8 cellular contexts compared by ENCODE assay signal in the genomic region with DNA sequence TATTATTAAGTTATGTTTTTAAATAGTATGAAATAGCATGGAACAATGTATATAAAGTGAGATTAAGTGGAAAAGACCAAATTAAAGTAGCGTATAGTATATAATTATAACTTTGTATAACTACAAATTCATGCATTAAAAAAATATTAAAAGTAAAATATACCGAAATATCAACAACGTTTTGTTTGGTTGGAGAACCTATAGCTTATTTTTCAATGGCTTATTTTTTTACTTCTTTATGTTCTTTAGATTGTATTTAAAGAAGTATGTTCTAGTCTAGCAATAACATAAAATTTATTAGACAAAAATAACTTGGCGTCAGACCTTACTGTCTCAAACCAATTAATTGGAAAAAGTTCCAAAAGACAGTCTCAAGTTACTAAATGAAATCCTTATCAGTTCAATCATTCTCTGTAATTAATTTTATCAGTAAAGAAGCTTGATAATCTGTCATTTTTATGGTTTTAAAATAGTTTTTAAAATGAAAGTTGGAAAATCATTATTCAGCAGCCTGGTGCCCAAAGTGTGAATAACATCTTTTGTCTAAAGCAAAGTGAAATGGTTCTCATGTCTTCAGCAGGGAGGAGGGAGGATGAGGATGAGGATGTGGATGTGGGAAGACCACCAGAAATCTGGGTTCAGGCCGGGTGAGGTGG. TPM values are rescaled to one million over a fixed set of nuclear protein-coding genes. Genes with fewer than 3 reads are reported as not detected.
A peak's percentile ranks its signal among the peaks of the same experiment; 100 is the strongest.
DNase-seq lines count a peak whose midpoint lies in the region; ATAC-seq, FAIRE-seq and TF ChIP-seq lines count a peak whose summit lies in the region.

No MANE protein-coding gene starts in this region.

- H3K4me1 Mint-ChIP-seq in GM23338, result peaks cover 32% of the 10 kb centered on the region
- H3K4me1 Mint-ChIP-seq in activated naive CD8-positive, alpha-beta T cell (ENCODE audit: low read depth), result peaks cover 8% of the 10 kb centered on the region

- no peak overlapping the region for H3K27ac ChIP-seq in GM23338 (ENCODE audit: low read depth)
- H3K27ac ChIP-seq in upper lobe of left lung, result peak overlapping the region in 3 of 4 donors; percentile 53 to 83 (median 64)

- no peaks in the 10 kb centered on the region for H3K9me2 ChIP-seq in GM23338 (ENCODE audit: insufficient read depth)

- no peak overlapping the region for H3K27ac Mint-ChIP-seq in GM23338
- H3K27ac Mint-ChIP-seq in activated naive CD8-positive, alpha-beta T cell, result no peak overlapping the region

- no peak for TF ChIP-seq POLR2A in upper lobe of left lung (IDR thresholded peaks at IDR 0.05)

- ATAC-seq in GM23338 (no peak), upper lobe of left lung (ENCODE audit: low FRiP score in 2 of 2) (no peak), HG02798 (IDR thresholded peaks at IDR 0.05; ENCODE audit: poor library complexity, unreplicated experiment) (no peak), GM19397 (IDR thresholded peaks at IDR 0.05; ENCODE audit: unreplicated experiment) (no peak)

- H3F3A ChIP-seq in GM23338 (replicated peaks; ENCODE audit: low read depth), result 0 out of 2 replicates have a peak, but pooled peaks cover 3% of the 10 kb centered on the region

- peak overlapping the region; percentile 59 for H3K4me2 ChIP-seq in GM23338

- peak; percentile 25 for DNase-seq in GM23338 (ENCODE audit: low spot score)
- peak; percentile 24 for DNase-seq in left kidney (ENCODE audit: low read depth, low spot score)
- no peak for DNase-seq in upper lobe of left lung
- no peak for DNase-seq in GM19239 (ENCODE audit: insufficient read length, low spot score)

- H3K9me3 ChIP-seq in upper lobe of left lung, result no peaks in the 10 kb centered on the region

- 55 to 56% methylated on average over 5 of the region's 5 CpGs for WGBS in upper lobe of left lung, 2 donors

- no peaks in the 10 kb centered on the region for H3K36me3 Mint-ChIP-seq in GM23338 (ENCODE audit: low read depth)
- no peaks in the 10 kb centered on the region for H3K36me3 Mint-ChIP-seq in activated naive CD8-positive, alpha-beta T cell

- H3K36me3 ChIP-seq in GM23338 (ENCODE audit: insufficient read depth) (no peaks in the 10 kb centered on the region), upper lobe of left lung (peaks cover 0 to 22% (median 2%) of the 10 kb centered on the region in 4 donors)

- H3K4me3 ChIP-seq in GM23338, result peak overlapping the region; percentile 62
- peak overlapping the region; percentile 20 to 58 (median 51) for H3K4me3 ChIP-seq in upper lobe of left lung

- FAIRE-seq in A204.1 (lab: Jason Lieb, UNC), result peak; percentile 73
- FAIRE-seq in GM19239 (lab: Jason Lieb, UNC), result no peak

- H2AFZ ChIP-seq in GM23338, result no peak overlapping the region

- no peaks in the 10 kb centered on the region for H3K9me3 Mint-ChIP-seq in GM23338
- H3K9me3 Mint-ChIP-seq in activated naive CD8-positive, alpha-beta T cell (ENCODE audit: low read depth), result no peaks in the 10 kb centered on the region

- H3K4me1 ChIP-seq in GM23338 (ENCODE audit: insufficient read depth) (peaks cover 35% of the 10 kb centered on the region), upper lobe of left lung (peaks cover 0 to 19% (median 5%) of the 10 kb centered on the region in 4 donors)

- TF ChIP-seq EP300 in upper lobe of left lung (IDR thresholded peaks at IDR 0.05), result no peak

- H3K27me3 Mint-ChIP-seq in GM23338 (ENCODE audit: insufficient read depth, low read depth, poor library complexity), result peaks cover 1% of the 10 kb centered on the region
- H3K27me3 Mint-ChIP-seq in activated naive CD8-positive, alpha-beta T cell, result peaks cover 32% of the 10 kb centered on the region

- H3K4me3 Mint-ChIP-seq in GM23338, result peak overlapping the region; percentile 59; the same call in 2 of the 3 replicates
- H3K4me3 Mint-ChIP-seq in activated naive CD8-positive, alpha-beta T cell, result peak overlapping the region; percentile 58

- no peaks in the 10 kb centered on the region for H4K20me1 ChIP-seq in GM23338 (replicated peaks; ENCODE audit: insufficient read depth)

- no peak; a peak in 2 of 4 replicates for TF ChIP-seq CTCF in GM23338 (conservative IDR thresholded peaks at IDR 0.05; ENCODE audit: low read depth in 2 of 2)
- TF ChIP-seq CTCF in upper lobe of left lung (IDR thresholded peaks at IDR 0.05), result peak in 2 of 6 experiments; percentile 14 to 19

- H3K79me2 ChIP-seq in GM23338 (replicated peaks; ENCODE audit: insufficient read depth), result no peaks in the 10 kb centered on the region

- H3K27me3 ChIP-seq in GM23338 (ENCODE audit: insufficient read depth) (peaks cover 6% of the 10 kb centered on the region; the same call in 1 of the 2 replicates), upper lobe of left lung (no peaks in the 10 kb centered on the region)

TF ChIP-seq in GM23338, 12 proteins besides CTCF, POLR2A, EP300 and RAD21:
- no peak for TF ChIP-seq ZNF114 (CRISPR knock-in tag; IDR thresholded peaks at IDR 0.05)
- TF ChIP-seq, protein P1, sequence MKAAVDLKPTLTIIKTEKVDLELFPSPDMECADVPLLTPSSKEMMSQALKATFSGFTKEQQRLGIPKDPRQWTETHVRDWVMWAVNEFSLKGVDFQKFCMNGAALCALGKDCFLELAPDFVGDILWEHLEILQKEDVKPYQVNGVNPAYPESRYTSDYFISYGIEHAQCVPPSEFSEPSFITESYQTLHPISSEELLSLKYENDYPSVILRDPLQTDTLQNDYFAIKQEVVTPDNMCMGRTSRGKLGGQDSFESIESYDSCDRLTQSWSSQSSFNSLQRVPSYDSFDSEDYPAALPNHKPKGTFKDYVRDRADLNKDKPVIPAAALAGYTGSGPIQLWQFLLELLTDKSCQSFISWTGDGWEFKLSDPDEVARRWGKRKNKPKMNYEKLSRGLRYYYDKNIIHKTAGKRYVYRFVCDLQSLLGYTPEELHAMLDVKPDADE (IDR thresholded peaks at IDR 0.05), result no peak
- no peak for TF ChIP-seq STAT1 (IDR thresholded peaks at IDR 0.05; ENCODE audit: unreplicated experiment)
- TF ChIP-seq ZNF331 (CRISPR knock-in tag; IDR thresholded peaks at IDR 0.05; ENCODE audit: low read depth), result no peak
- no peak for TF ChIP-seq CREB1 (CRISPR knock-in tag; IDR thresholded peaks at IDR 0.05; ENCODE audit: low read depth)
- no peak for TF ChIP-seq EZH2phosphoT487 (IDR thresholded peaks at IDR 0.05; ENCODE audit: unreplicated experiment)
- no peak for TF ChIP-seq POLR2AphosphoS5 (IDR thresholded peaks at IDR 0.05; ENCODE audit: low read depth)
- no peak for TF ChIP-seq EZH2 (IDR thresholded peaks at IDR 0.05; ENCODE audit: low read depth, unreplicated experiment)
- TF ChIP-seq JUNB (IDR thresholded peaks at IDR 0.05; ENCODE audit: unreplicated experiment), result no peak
- TF ChIP-seq, protein P2, sequence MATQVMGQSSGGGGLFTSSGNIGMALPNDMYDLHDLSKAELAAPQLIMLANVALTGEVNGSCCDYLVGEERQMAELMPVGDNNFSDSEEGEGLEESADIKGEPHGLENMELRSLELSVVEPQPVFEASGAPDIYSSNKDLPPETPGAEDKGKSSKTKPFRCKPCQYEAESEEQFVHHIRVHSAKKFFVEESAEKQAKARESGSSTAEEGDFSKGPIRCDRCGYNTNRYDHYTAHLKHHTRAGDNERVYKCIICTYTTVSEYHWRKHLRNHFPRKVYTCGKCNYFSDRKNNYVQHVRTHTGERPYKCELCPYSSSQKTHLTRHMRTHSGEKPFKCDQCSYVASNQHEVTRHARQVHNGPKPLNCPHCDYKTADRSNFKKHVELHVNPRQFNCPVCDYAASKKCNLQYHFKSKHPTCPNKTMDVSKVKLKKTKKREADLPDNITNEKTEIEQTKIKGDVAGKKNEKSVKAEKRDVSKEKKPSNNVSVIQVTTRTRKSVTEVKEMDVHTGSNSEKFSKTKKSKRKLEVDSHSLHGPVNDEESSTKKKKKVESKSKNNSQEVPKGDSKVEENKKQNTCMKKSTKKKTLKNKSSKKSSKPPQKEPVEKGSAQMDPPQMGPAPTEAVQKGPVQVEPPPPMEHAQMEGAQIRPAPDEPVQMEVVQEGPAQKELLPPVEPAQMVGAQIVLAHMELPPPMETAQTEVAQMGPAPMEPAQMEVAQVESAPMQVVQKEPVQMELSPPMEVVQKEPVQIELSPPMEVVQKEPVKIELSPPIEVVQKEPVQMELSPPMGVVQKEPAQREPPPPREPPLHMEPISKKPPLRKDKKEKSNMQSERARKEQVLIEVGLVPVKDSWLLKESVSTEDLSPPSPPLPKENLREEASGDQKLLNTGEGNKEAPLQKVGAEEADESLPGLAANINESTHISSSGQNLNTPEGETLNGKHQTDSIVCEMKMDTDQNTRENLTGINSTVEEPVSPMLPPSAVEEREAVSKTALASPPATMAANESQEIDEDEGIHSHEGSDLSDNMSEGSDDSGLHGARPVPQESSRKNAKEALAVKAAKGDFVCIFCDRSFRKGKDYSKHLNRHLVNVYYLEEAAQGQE (IDR thresholded peaks at IDR 0.05; ENCODE audit: unreplicated experiment), result no peak
TF ChIP-seq in GM23338: peak in this region for 0.

RNA-seq across cellular contexts. Expression of a gene that starts 46.7 kb away (rescaled TPM):
- 1.6 and 1.8 TPM in 2 replicates for total RNA-seq in GM23338 (2014; rRNA removed; shearing (Covaris generic))
- 0.47 and 0.53 TPM in 2 replicates for polyA plus RNA-seq in GM23338 (2016; fragmentation: Nextera tagmentation; extraction: Ambion mirVana)
- total RNA-seq in upper lobe of left lung, result 10 to 100 TPM; 33.8 to 65.0 (median 39.7) TPM

Comparison
In these comparisons a context has a peak if more than half of its experiments do, and no peak if none do; other contexts are left out.
1. DNase-seq: peak in GM23338 (single experiment) and left kidney (single experiment); none in upper lobe of left lung (0 of 2) and GM19239 (single experiment).
2. RNA of a gene that starts 46.7 kb away (total RNA-seq): 33.8 to 65.0 TPM in upper lobe of left lung; 1.6 to 1.8 TPM in GM23338; every median in the first group is over 10 times any median in the second.